ENCODE assay signal across 1 cellular context in the genomic region with DNA sequence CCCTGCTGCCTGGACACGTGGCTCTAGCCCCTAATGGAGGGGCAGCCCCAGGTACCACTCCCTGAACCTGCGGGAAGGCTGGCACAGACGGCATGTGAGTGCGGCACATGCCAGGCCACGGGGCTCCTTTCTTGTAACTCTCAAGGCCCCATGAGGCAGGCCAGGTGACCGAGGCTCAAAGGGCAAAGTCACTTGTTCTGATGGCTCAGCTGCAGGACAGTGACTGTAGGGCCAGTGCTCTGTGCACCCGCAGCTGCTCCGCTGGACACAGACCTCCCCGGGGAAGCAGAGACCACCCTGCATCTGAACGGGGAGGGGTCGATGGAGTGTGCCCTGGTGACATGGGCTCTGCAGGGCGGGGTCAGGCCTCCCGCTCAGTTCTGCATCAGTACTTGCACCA.
TF ChIP-seq lines count a peak whose summit lies in the region.

No MANE protein-coding gene starts in this region.

TF ChIP-seq in liver, 16 proteins besides CTCF, POLR2A, EP300 and RAD21 (continued from another document):
- TF ChIP-seq EGR1 (IDR thresholded peaks at IDR 0.05; ENCODE audit: low read depth in 2 of 2) = no peak
